Comparison of ENCODE assay signal across 27 cellular contexts in the genomic region with DNA sequence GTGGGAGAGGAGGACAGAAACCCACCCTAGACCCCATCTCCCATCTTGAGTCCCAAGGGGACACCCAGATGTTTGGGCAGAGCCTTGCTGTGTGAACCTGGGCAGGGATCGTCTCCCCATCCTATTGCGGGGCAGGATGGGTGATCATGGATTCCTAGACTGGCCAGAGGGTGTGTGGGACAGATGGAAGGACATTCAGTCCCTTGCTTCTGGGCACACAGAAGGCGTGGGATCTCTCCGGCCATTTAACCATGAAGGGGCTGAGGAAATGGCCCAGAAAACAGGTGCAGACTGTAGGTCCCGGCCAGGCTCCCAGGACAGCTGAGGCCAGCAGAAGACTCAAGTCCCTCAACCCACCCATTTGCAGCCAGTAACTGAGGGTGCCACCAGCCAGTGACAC. TPM values are rescaled to one million over a fixed set of nuclear protein-coding genes. Genes with fewer than 3 reads are reported as not detected.
"Had no signal": no experiment of that assay in that cellular context is flagged by ENCODE, and none has a peak within 500 bp of the region (broad histone marks: within the 10 kb centered on the region; RNA-seq: fewer than 3 reads in every experiment).

No MANE protein-coding gene starts in this region.

- ATAC-seq: effector memory CD8-positive, alpha-beta T cell; esophagus mucosa; gastrocnemius medialis; heart right ventricle; left cardiac atrium; left lung; left ventricle myocardium superior; lower lobe of right lung; mucosa of descending colon had no signal

- H3K27me3 ChIP-seq: colonic mucosa had no signal

- FAIRE-seq: endometrium, islet of Langerhans, keratinocyte had no signal

- H3K27ac ChIP-seq: colonic mucosa, epithelial cell of prostate, esophagus squamous epithelium, gastrocnemius medialis, heart right ventricle, left lung, lower lobe of right lung had no signal

- H3K9me3 ChIP-seq: colonic mucosa, esophagus squamous epithelium, gastrocnemius medialis, heart right ventricle, left lung, lower lobe of right lung, mucosa of descending colon had no signal

- H3K4me3 ChIP-seq: colonic mucosa, esophagus squamous epithelium, gastrocnemius medialis, heart right ventricle, left lung, lower lobe of right lung, mucosa of descending colon had no signal

- DNase-seq: colonic mucosa; cortex of kidney; effector CD8-positive, alpha-beta T cell; effector memory CD8-positive, alpha-beta T cell; endodermal cell; erythroblast; esophagus squamous epithelium; foreskin fibroblast; foreskin melanocyte; gastrocnemius medialis; glutamatergic neuron; head of caudate nucleus; heart right ventricle; hippocampal formation; left cardiac atrium; left lung; left ventricle myocardium superior; lower lobe of right lung; mesenchymal stem cell; mucosa of descending colon had no signal

- H3K36me3 ChIP-seq: colonic mucosa, esophagus squamous epithelium, gastrocnemius medialis, heart right ventricle, left lung, lower lobe of right lung had no signal

- H3K4me1 ChIP-seq: colonic mucosa had no signal

RNA-seq across cellular contexts. Expression of a gene that starts 57.5 kb away (rescaled TPM):
- total RNA-seq: glomerular endothelial cell, kidney epithelial cell had no signal
- polyA plus RNA-seq: keratinocyte had no signal
